8 cellular contexts compared by ENCODE assay signal in the genomic region with DNA sequence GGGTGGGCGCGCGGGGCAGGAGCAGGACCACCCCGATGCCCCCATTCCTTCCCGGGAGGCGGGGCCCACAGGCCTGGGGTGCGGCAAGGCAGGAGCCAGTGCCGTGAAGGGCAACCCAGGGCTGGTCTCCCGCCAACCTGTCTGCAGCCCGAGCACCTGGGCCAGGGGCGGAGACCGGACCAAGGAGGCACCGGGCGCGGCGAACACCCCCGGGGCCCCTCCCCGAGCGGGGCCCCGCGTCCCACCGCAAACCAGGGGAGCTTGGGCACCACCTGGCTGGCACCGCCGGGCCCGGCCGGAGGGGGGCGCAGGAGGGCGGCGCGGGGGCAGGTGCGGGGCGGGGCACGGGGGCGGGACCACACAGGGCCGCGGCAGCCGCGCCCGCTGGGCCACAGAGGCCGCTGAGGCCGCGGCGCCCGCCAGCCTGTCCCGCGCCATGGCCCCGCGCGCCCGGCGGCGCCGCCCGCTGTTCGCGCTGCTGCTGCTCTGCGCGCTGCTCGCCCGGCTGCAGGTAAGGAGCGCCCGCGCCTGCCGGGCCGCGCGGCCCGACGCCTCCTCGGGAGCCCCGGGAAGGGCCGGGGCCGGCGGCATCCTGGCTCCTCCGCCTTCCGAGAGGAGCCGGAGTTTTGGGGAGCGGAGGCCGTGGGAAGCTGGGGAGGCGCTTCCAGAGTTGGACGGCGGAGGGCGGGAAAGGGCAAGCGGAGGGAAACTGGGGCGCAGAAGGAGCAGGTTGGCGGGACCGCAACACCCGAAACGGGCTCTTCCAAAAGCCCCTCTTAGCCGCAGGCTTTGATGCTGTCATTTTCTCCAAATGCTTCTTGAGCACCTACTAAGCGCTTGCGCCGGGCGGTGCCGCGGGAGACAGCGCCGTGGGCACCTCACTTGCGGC. TPM values are rescaled to one million over a fixed set of nuclear protein-coding genes. Genes with fewer than 3 reads are reported as not detected.
DNase-seq lines count a peak whose midpoint lies in the region; ATAC-seq and TF ChIP-seq lines count a peak whose summit lies in the region.

A gene (plus strand): TSS at position 394 of the 889 bp plus-strand sequence. CDS start 43 bp downstream, at position 437.

- H3K9ac ChIP-seq in mucosa of rectum (ENCODE audit: low read depth in 1 of 2, low read length in 2 of 2), result peak within 1 kb of the TSS; percentile 72 to 80

- TF ChIP-seq POLR2A in GM15510 (IDR thresholded peaks at IDR 0.05; ENCODE audit: borderline replicate concordance, extremely low read depth, insufficient read length), result peak; percentile 25

- peaks cover 63% of the 10 kb centered on the region for H3K27me3 ChIP-seq in ectodermal cell (ENCODE audit: control insufficient read depth, insufficient read depth, low read length, poor library complexity, severe bottlenecking)
- H3K27me3 ChIP-seq in mucosa of rectum (ENCODE audit: control insufficient read depth in 2 of 2, insufficient read depth in 2 of 2, low read length in 2 of 2), result peaks cover 10 to 19% of the 10 kb centered on the region in 2 donors

- H3K27ac ChIP-seq in HEK293 (ENCODE audit: extremely low read depth, low read depth, low read length), result peak within 1 kb of the TSS; percentile 75; the same call in 1 of the 2 replicates
- H3K27ac ChIP-seq in ectodermal cell (ENCODE audit: insufficient read depth, low read depth, low read length, poor library complexity, severe bottlenecking), result no peak within 1 kb of the TSS
- H3K27ac ChIP-seq in mucosa of rectum (ENCODE audit: low read depth in 2 of 2, low read length in 2 of 2), result peak within 1 kb of the TSS; percentile 63

- CTCF ChIA-PET in HEK293 (lab: Yijun Ruan, JAX), result interaction anchor here (0.6 to 2.0 kb wide), 15 partner anchors 8 to 679 kb away, joined by 3 to 10 read pairs (median 3); no protein-coding TSS in a partner anchor

- no peaks in the 10 kb centered on the region for H3K9me3 Mint-ChIP-seq in activated CD4-positive, alpha-beta T cell treated with anti-CD3 and anti-CD28 coated beads, Interleukin-2, amount 10 ng/mL, durations not matched to agents 24 days and 14 days
- H3K9me3 Mint-ChIP-seq in stimulated activated naive CD8-positive, alpha-beta T cell treated with anti-CD3 and anti-CD28 coated beads, Interleukin-15, amount 100 ng/mL, for 72 hours, result no peaks in the 10 kb centered on the region

- peaks cover 6% of the 10 kb centered on the region for H3K36me3 Mint-ChIP-seq in activated CD4-positive, alpha-beta T cell treated with anti-CD3 and anti-CD28 coated beads, Interleukin-2, amount 10 ng/mL, durations not matched to agents 24 days and 14 days (ENCODE audit: low read depth)

- no peaks in the 10 kb centered on the region for H3K9me3 ChIP-seq in HEK293 (ENCODE audit: control insufficient read depth, insufficient read depth, low read depth, low read length)
- no peaks in the 10 kb centered on the region for H3K9me3 ChIP-seq in ectodermal cell (ENCODE audit: control insufficient read depth, low read length)
- H3K9me3 ChIP-seq in mucosa of rectum (ENCODE audit: control insufficient read depth in 2 of 2, low read length in 2 of 2), result no peaks in the 10 kb centered on the region

- POLR2A ChIA-PET in HEK293 (lab: Yijun Ruan, JAX), result interaction anchor here (0.6 to 1.9 kb wide), 4 partner anchors 8 to 38 kb away, joined by 3 to 6 read pairs (median 3); no protein-coding TSS in a partner anchor

- H3K4me3 Mint-ChIP-seq in activated CD4-positive, alpha-beta T cell treated with anti-CD3 and anti-CD28 coated beads, Interleukin-2, amount 10 ng/mL, durations not matched to agents 24 days and 14 days, result peak within 1 kb of the TSS; percentile 91
- peak within 1 kb of the TSS; percentile 80 to 94 for H3K4me3 Mint-ChIP-seq in stimulated activated naive CD8-positive, alpha-beta T cell treated with anti-CD3 and anti-CD28 coated beads, Interleukin-15, amount 100 ng/mL, for 72 hours

- DNase-seq in NCI-H1092 treated with DMSO at 0.1 percent for 48 hours (lab: John Stamatoyannopoulos, UW), result peak; percentile 46
- DNase-seq in activated CD4-positive, alpha-beta T cell treated with anti-CD3 and anti-CD28 coated beads, Interleukin-2, amount 10 ng/mL, durations not matched to agents 24 days and 14 days, result peak; percentile 91
- DNase-seq in stimulated activated naive CD8-positive, alpha-beta T cell treated with anti-CD3 and anti-CD28 coated beads, Interleukin-15, amount 100 ng/mL, for 72 hours, result peak; percentile 52 to 73
- DNase-seq in NAMALWA (ENCODE audit: low spot score), result no peak

- intact Hi-C loops in activated CD4-positive, alpha-beta T cell treated with anti-CD3 and anti-CD28 coated beads, Interleukin-2, amount 10 ng/mL, durations not matched to agents 24 days and 14 days (cut with micrococcal nuclease), result loop anchor here (1.0 to 10.0 kb wide), 10 partner anchors 14 to 520 kb away; a partner anchor contains a TSS

- ATAC-seq in stimulated activated naive CD8-positive, alpha-beta T cell treated with anti-CD3 and anti-CD28 coated beads, Interleukin-15, amount 100 ng/mL, for 72 hours, result peak; percentile 80

- peaks cover 54% of the 10 kb centered on the region for H3K4me1 Mint-ChIP-seq in activated CD4-positive, alpha-beta T cell treated with anti-CD3 and anti-CD28 coated beads, Interleukin-2, amount 10 ng/mL, durations not matched to agents 24 days and 14 days
- H3K4me1 Mint-ChIP-seq in stimulated activated naive CD8-positive, alpha-beta T cell treated with anti-CD3 and anti-CD28 coated beads, Interleukin-15, amount 100 ng/mL, for 72 hours, result peaks cover 54% of the 10 kb centered on the region

- peaks cover 39% of the 10 kb centered on the region for H3K27me3 Mint-ChIP-seq in activated CD4-positive, alpha-beta T cell treated with anti-CD3 and anti-CD28 coated beads, Interleukin-2, amount 10 ng/mL, durations not matched to agents 24 days and 14 days
- H3K27me3 Mint-ChIP-seq in stimulated activated naive CD8-positive, alpha-beta T cell treated with anti-CD3 and anti-CD28 coated beads, Interleukin-15, amount 100 ng/mL, for 72 hours, result peaks cover 80% of the 10 kb centered on the region

- H3K4me1 ChIP-seq in HEK293 (ENCODE audit: control insufficient read depth, insufficient read depth, low read length) (peaks cover 52% of the 10 kb centered on the region), ectodermal cell (ENCODE audit: control insufficient read depth, insufficient read depth, low read length) (no peaks in the 10 kb centered on the region), mucosa of rectum (ENCODE audit: control insufficient read depth in 2 of 2, insufficient read depth in 2 of 2, low read length in 2 of 2) (peaks cover 25 to 48% of the 10 kb centered on the region in 2 donors)

- TF ChIP-seq CTCF in HEK293 (tag by site-specific recombination; IDR thresholded peaks at IDR 0.05), result peak; percentile 15; the same call in 1 of the 2 replicates

- H3K36me3 ChIP-seq in HEK293 (ENCODE audit: control insufficient read depth in 2 of 2, insufficient read depth in 1 of 2, low read length in 2 of 2) (no peaks in the 10 kb centered on the region), ectodermal cell (ENCODE audit: control insufficient read depth, insufficient read depth, low read length) (no peaks in the 10 kb centered on the region), mucosa of rectum (ENCODE audit: control insufficient read depth in 2 of 2, insufficient read depth in 2 of 2, low read length in 2 of 2) (no peaks in the 10 kb centered on the region)

- H3K4me3 ChIP-seq in HEK293 (ENCODE audit: low read depth, low read length), result peak within 1 kb of the TSS; percentile 54
- peak within 1 kb of the TSS; percentile 53 for H3K4me3 ChIP-seq in ectodermal cell (ENCODE audit: insufficient read depth, low read depth, low read length)
- peak within 1 kb of the TSS; percentile 84 to 92 for H3K4me3 ChIP-seq in mucosa of rectum (ENCODE audit: low read length in 2 of 2)

- H3K27ac Mint-ChIP-seq in activated CD4-positive, alpha-beta T cell treated with anti-CD3 and anti-CD28 coated beads, Interleukin-2, amount 10 ng/mL, durations not matched to agents 24 days and 14 days, result peak within 1 kb of the TSS; percentile 89
- peak within 1 kb of the TSS in 1 of 2 donors; percentile 41 for H3K27ac Mint-ChIP-seq in stimulated activated naive CD8-positive, alpha-beta T cell treated with anti-CD3 and anti-CD28 coated beads, Interleukin-15, amount 100 ng/mL, for 72 hours

- 2 to 3% methylated on average over 99 of the region's 99 CpGs for WGBS in ectodermal cell, 2 experiments

TF ChIP-seq in HEK293, 187 proteins besides CTCF, POLR2A, EP300 and RAD21 (continues in another document):
- TF ChIP-seq, protein P1, sequence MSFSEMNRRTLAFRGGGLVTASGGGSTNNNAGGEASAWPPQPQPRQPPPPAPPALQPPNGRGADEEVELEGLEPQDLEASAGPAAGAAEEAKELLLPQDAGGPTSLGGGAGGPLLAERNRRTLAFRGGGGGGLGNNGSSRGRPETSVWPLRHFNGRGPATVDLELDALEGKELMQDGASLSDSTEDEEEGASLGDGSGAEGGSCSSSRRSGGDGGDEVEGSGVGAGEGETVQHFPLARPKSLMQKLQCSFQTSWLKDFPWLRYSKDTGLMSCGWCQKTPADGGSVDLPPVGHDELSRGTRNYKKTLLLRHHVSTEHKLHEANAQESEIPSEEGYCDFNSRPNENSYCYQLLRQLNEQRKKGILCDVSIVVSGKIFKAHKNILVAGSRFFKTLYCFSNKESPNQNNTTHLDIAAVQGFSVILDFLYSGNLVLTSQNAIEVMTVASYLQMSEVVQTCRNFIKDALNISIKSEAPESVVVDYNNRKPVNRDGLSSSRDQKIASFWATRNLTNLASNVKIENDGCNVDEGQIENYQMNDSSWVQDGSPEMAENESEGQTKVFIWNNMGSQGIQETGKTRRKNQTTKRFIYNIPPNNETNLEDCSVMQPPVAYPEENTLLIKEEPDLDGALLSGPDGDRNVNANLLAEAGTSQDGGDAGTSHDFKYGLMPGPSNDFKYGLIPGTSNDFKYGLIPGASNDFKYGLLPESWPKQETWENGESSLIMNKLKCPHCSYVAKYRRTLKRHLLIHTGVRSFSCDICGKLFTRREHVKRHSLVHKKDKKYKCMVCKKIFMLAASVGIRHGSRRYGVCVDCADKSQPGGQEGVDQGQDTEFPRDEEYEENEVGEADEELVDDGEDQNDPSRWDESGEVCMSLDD (tag by site-specific recombination; IDR thresholded peaks at IDR 0.05), result peak; percentile 49

RNA-seq across cellular contexts. Expression of the gene that starts here (rescaled TPM):
- total RNA-seq in activated CD4-positive, alpha-beta T cell treated with anti-CD3 and anti-CD28 coated beads, Interleukin-2, amount 10 ng/mL, durations not matched to agents 24 days and 14 days, result 14.0 and 16.4 TPM in 2 replicates
- 0.20 TPM for polyA plus RNA-seq in ectodermal cell (2013, experiment 1 of 4)
- polyA plus RNA-seq in ectodermal cell (2013, experiment 2 of 4), result 0.39 TPM
- 0.80 TPM for polyA plus RNA-seq in ectodermal cell (2013, experiment 3 of 4)
- polyA plus RNA-seq in ectodermal cell (2013, experiment 4 of 4), result 0.28 TPM
